13 cellular contexts compared by ENCODE assay signal in the genomic region with DNA sequence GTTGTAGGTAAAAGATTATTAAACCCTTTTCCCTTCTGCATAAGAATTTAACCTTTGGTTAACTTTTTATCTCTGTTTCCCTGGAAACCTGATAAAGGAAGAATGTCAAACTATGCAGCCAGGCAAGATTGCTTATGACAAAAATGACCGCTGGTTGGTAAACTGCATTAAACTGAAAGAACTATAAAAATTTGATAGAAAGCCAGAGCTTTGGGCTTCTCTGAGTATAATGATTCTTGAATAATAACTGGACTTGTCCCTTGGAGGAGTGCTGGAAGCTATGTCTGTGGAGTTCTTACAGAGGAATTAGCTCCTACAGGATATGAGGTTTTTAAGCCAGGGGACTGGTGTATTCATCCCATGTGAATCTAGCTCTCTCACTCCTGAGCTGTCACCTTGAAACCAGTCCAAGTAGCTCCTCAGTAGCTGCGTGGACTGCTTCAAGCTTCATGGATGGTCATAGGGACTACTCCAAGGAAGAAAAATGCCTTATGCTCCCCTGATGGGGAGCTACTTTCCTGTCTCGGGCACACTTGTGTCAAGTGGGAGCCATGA. TPM values are rescaled to one million over a fixed set of nuclear protein-coding genes. Genes with fewer than 3 reads are reported as not detected.
A peak's percentile ranks its signal among the peaks of the same experiment; 100 is the strongest.
DNase-seq lines count a peak whose midpoint lies in the region; ATAC-seq and TF ChIP-seq lines count a peak whose summit lies in the region.
"Had no signal": no experiment of that assay in that cellular context is flagged by ENCODE, and none has a peak within 500 bp of the region (broad histone marks: within the 10 kb centered on the region; RNA-seq: fewer than 3 reads in every experiment).

No MANE protein-coding gene starts in this region.

- no peaks in the 10 kb centered on the region for H3K9me3 Mint-ChIP-seq in HFFc6
- H3K9me3 Mint-ChIP-seq: brain had no signal

- no peak overlapping the region for H3K4me3 Mint-ChIP-seq in HFFc6
- H3K4me3 Mint-ChIP-seq: brain had no signal

- DNase-seq in HFFc6 (peak; percentile 76), cardiac fibroblast (ENCODE audit: low read depth in 2 of 2) (peak; percentile 69 to 84), left lobe of liver (ENCODE audit: low spot score) (no peak), stromal cell of bone marrow (ENCODE audit: low read depth) (peak; percentile 47), NCI-H2081 treated with DMSO at 0.1 percent for 48 hours (lab: John Stamatoyannopoulos, UW) (no peak)
- DNase-seq: NCI-H524 treated with DMSO at 0.1 percent for 48 hours; occipital lobe; SIG-M5; stimulated activated CD4-positive, alpha-beta T cell treated with anti-CD3 and anti-CD28 coated beads, Interleukin-2, amount 100 ng/mL, for 48 hours; stimulated activated naive CD4-positive, alpha-beta T cell treated with Interleukin-2 at 50 U/mL for 16 hours had no signal

- H3K4me1 Mint-ChIP-seq in HFFc6 (ENCODE audit: low read depth), result peaks cover 55% of the 10 kb centered on the region

- ATAC-seq in left lobe of liver (peak; percentile 61), GM19328 (IDR thresholded peaks at IDR 0.05; ENCODE audit: unreplicated experiment) (no peak), GM18873 (IDR thresholded peaks at IDR 0.05; ENCODE audit: low FRiP score, unreplicated experiment) (no peak)

- no peaks in the 10 kb centered on the region; the same call in 1 of the 2 replicates for H3K27me3 Mint-ChIP-seq in HFFc6 (ENCODE audit: insufficient read depth)
- H3K27me3 Mint-ChIP-seq: brain had no signal

- H3K36me3 Mint-ChIP-seq in HFFc6 (ENCODE audit: low read depth), result peaks cover 12% of the 10 kb centered on the region
- H3K36me3 Mint-ChIP-seq: brain had no signal

- H3K27ac Mint-ChIP-seq in HFFc6, result peak overlapping the region; percentile 73

- TF ChIP-seq CTCF in HFFc6 (IDR thresholded peaks at IDR 0.05) (no peak), cardiac fibroblast (IDR thresholded peaks at IDR 0.05; ENCODE audit: low read depth, low read length) (no peak)

- H3K4me3 ChIP-seq in cardiac fibroblast (replicated peaks in 1 of 2; ENCODE audit: low read depth in 2 of 2, low read length in 2 of 2), result no peak overlapping the region

RNA-seq across cellular contexts. Expression of a gene that starts 52.0 kb away (rescaled TPM):
- total RNA-seq in HFFc6 (2021; fragmentation: NEBNext Ultra II Directional; extraction: Animal tissue kit (Norgen Biotek cat#: 25700)), result under 1 TPM in 5 of 6 experiments, not detected in 1; 0.12 to 0.16 (median 0.14) TPM
- total RNA-seq in left lobe of liver, result 0.60 TPM

Comparison
In these comparisons a context has a peak if more than half of its experiments do, and no peak if none do; other contexts are left out.
1. DNase-seq: peak in HFFc6 (single experiment), cardiac fibroblast (2 of 2) and stromal cell of bone marrow (single experiment); none in left lobe of liver (single experiment) and NCI-H2081 treated with DMSO at 0.1 percent for 48 hours (single experiment).